In genomic region chr9:82410306-82410705, GRCh38 we compare ENCODE assay signal across 10 cellular contexts.
DNase-seq lines count a peak whose midpoint lies in the region; ATAC-seq and TF ChIP-seq lines count a peak whose summit lies in the region.
"Had no signal": no experiment of that assay in that cellular context is flagged by ENCODE, and none has a peak within 500 bp of the region (broad histone marks: within the 10 kb centered on the region; RNA-seq: fewer than 3 reads in every experiment).

No MANE protein-coding gene starts in this region.

- H3K4me3 ChIP-seq in IMR-90 (ENCODE audit: insufficient read depth, low read depth, low read length): no peak overlapping the region
- no peak overlapping the region for H3K4me3 ChIP-seq in left lung
- H3K4me3 ChIP-seq in HAP-1: no peak overlapping the region
- no peak overlapping the region for H3K4me3 ChIP-seq in uterus

- H2BK5ac ChIP-seq in IMR-90 (ENCODE audit: low read depth, low read length, poor library complexity, severe bottlenecking): no peak overlapping the region

- H3K56ac ChIP-seq in IMR-90 (ENCODE audit: extremely low read depth, insufficient read depth, low read length): no peak overlapping the region

- in situ Hi-C loops in IMR-90 (cut with MboI; ENCODE audit: low sequenced_read_pairs) (no loop called here), HAP-1 (cut with MboI; ENCODE audit: low sequenced_read_pairs) (no loop called here)

- no TSS peak for BruUV-seq in IMR-90 (replicated peaks; lab: Mats Ljungman, UMichigan)

- no peak for TF ChIP-seq CTCF in IMR-90 (conservative IDR thresholded peaks at IDR 0.05; ENCODE audit: low read depth, low read length)
- no peak for TF ChIP-seq CTCF in left lung (IDR thresholded peaks at IDR 0.05)
- no peak for TF ChIP-seq CTCF in uterus (IDR thresholded peaks at IDR 0.05)

- H3K27me3 ChIP-seq in IMR-90 (ENCODE audit: control insufficient read depth, insufficient read depth, low read length): no peaks in the 10 kb centered on the region
- no peaks in the 10 kb centered on the region for H3K27me3 ChIP-seq in left lung
- no peaks in the 10 kb centered on the region for H3K27me3 ChIP-seq in HAP-1 (ENCODE audit: low read depth)
- H3K27me3 ChIP-seq in uterus: no peaks in the 10 kb centered on the region

- no peak overlapping the region for H3K27ac ChIP-seq in IMR-90 (ENCODE audit: insufficient read depth, low read length)
- no peak overlapping the region for H3K27ac ChIP-seq in left lung
- no peak overlapping the region for H3K27ac ChIP-seq in uterus

- CTCF ChIA-PET in IMR-90 (lab: Yijun Ruan, JAX): interaction anchor here (0.6 kb wide), 1 partner anchor 685 kb away, joined by 3 read pairs; no protein-coding TSS in a partner anchor

- H2BK15ac ChIP-seq in IMR-90 (ENCODE audit: low read depth, low read length): no peak overlapping the region

- TF ChIP-seq POLR2A in IMR-90 (IDR thresholded peaks at IDR 0.05; ENCODE audit: low read depth, low read length): no peak
- TF ChIP-seq POLR2A in uterus (IDR thresholded peaks at IDR 0.05): no peak

- TF ChIP-seq RAD21 in IMR-90 (IDR thresholded peaks at IDR 0.05; ENCODE audit: low read length): no peak

- H3K23ac ChIP-seq in IMR-90 (ENCODE audit: low read depth, low read length): no peak overlapping the region

- no peak overlapping the region for H3K14ac ChIP-seq in IMR-90 (replicated peaks; ENCODE audit: low read depth, low read length)

- H3K9me1 ChIP-seq in IMR-90 (ENCODE audit: insufficient read depth, low read length): no peaks in the 10 kb centered on the region

- H4K91ac ChIP-seq in IMR-90 (ENCODE audit: insufficient read depth, low read depth, low read length): no peak overlapping the region

- DNase-seq in IMR-90 (peak; percentile 75), left lung (no peak), HAP-1 (ENCODE audit: low spot score in 2 of 2) (no peak), uterus (no peak), amygdala (lab: John Stamatoyannopoulos, UW) (no peak), HT-29 (ENCODE audit: low spot score) (no peak)
- DNase-seq: NCI-H526; stimulated activated naive CD4-positive, alpha-beta T cell had no signal

- no peaks in the 10 kb centered on the region for H3K36me3 ChIP-seq in IMR-90 (ENCODE audit: control insufficient read depth, insufficient read depth, low read length)
- no peaks in the 10 kb centered on the region for H3K36me3 ChIP-seq in left lung
- no peaks in the 10 kb centered on the region for H3K36me3 ChIP-seq in HAP-1 (replicated peaks)
- no peaks in the 10 kb centered on the region for H3K36me3 ChIP-seq in uterus

- H4K8ac ChIP-seq in IMR-90 (ENCODE audit: low read depth in 2 of 2, low read length in 2 of 2): no peak overlapping the region

- dilution Hi-C loops in IMR-90 (cut with HindIII; ENCODE audit: low sequenced_read_pairs, unreplicated experiment): no loop called here

- H2AFZ ChIP-seq in IMR-90 (replicated peaks; ENCODE audit: low read length, poor library complexity): no peak overlapping the region

- no peak overlapping the region for H3K4ac ChIP-seq in IMR-90 (ENCODE audit: low read depth, low read length)

- H3K9me3 ChIP-seq in IMR-90 (ENCODE audit: control insufficient read depth, insufficient read depth, low read length) (no peaks in the 10 kb centered on the region), left lung (peaks cover 0 to 5% of the 10 kb centered on the region in 2 donors), HAP-1 (no peaks in the 10 kb centered on the region), uterus (no peaks in the 10 kb centered on the region)

- no peak overlapping the region for H2BK20ac ChIP-seq in IMR-90 (ENCODE audit: low read depth, low read length)

- POLR2A ChIA-PET in IMR-90 (lab: Charles Lee; ENCODE audit: unreplicated experiment): no interaction called here

- no peak overlapping the region for H3K9ac ChIP-seq in IMR-90 (ENCODE audit: low read depth, low read length)

- intact Hi-C loops in IMR-90 (cut with micrococcal nuclease): no loop called here
- intact Hi-C loops in left lung (cut with DNase I): no loop called here
- intact Hi-C loops in uterus (cut with DNase I; ENCODE audit: low total_unique reads): no loop called here

- ATAC-seq in GM18868 (IDR thresholded peaks at IDR 0.05; ENCODE audit: unreplicated experiment) (peak; percentile 95), HG02571 (IDR thresholded peaks at IDR 0.05; ENCODE audit: unreplicated experiment) (peak; percentile 94), IMR-90 (ENCODE audit: low read depth) (peak; percentile 48; the same call in 1 of the 2 replicates), left lung (peak; percentile 61)

- H2AK5ac ChIP-seq in IMR-90 (ENCODE audit: low read depth, low read length): no peak overlapping the region

- no peak overlapping the region for H2AK9ac ChIP-seq in IMR-90 (replicated peaks; ENCODE audit: low read depth, low read length, poor library complexity)

- H3K4me2 ChIP-seq in IMR-90 (ENCODE audit: low read depth, low read length): no peak overlapping the region

- H4K20me1 ChIP-seq in IMR-90 (ENCODE audit: insufficient read depth, low read length): no peaks in the 10 kb centered on the region

- no peak overlapping the region for H4K5ac ChIP-seq in IMR-90 (ENCODE audit: low read depth, low read length)

- H2BK120ac ChIP-seq in IMR-90 (ENCODE audit: low read depth, low read length): no peak overlapping the region

- no peak overlapping the region for H3K18ac ChIP-seq in IMR-90 (ENCODE audit: low read depth, low read length)

- no peaks in the 10 kb centered on the region for H3K79me1 ChIP-seq in IMR-90 (ENCODE audit: low read depth in 1 of 2, low read length in 2 of 2)

- H3K4me1 ChIP-seq in IMR-90 (ENCODE audit: control insufficient read depth, insufficient read depth, low read length) (no peaks in the 10 kb centered on the region), left lung (no peaks in the 10 kb centered on the region), HAP-1 (no peaks in the 10 kb centered on the region), uterus (no peaks in the 10 kb centered on the region)

TF ChIP-seq in IMR-90, 13 proteins besides CTCF, POLR2A, EP300 and RAD21:
- TF ChIP-seq SMC3 (IDR thresholded peaks at IDR 0.05; ENCODE audit: low read depth, low read length): no peak
- TF ChIP-seq BHLHE40 (IDR thresholded peaks at IDR 0.05; ENCODE audit: low read depth, low read length): no peak
- TF ChIP-seq FOS (IDR thresholded peaks at IDR 0.05; ENCODE audit: low read depth, low read length): peak; percentile 68
- peak; percentile 71 for TF ChIP-seq CEBPB (IDR thresholded peaks at IDR 0.05; ENCODE audit: low read depth, low read length)
- no peak for TF ChIP-seq CHD1 (IDR thresholded peaks at IDR 0.05; ENCODE audit: low read depth, low read length)
- TF ChIP-seq RCOR1 (IDR thresholded peaks at IDR 0.05; ENCODE audit: insufficient replicate concordance, low read length): no peak
- no peak for TF ChIP-seq MXI1 (IDR thresholded peaks at IDR 0.05; ENCODE audit: borderline replicate concordance, low read depth, low read length)
